ENCODE assay signal across 1 cellular context in genomic region chr20:31514154-31515071, GRCh38.
TF ChIP-seq lines count a peak whose summit lies in the region.

Gene HM13 (plus strand): TSS chr20:31514442. CDS start chr20:31514552, 110 bp downstream.

TF ChIP-seq in HepG2, 621 proteins besides CTCF, POLR2A, EP300 and RAD21 (continued from another document and continues in another):
- TF ChIP-seq BCLAF1 (IDR thresholded peaks at IDR 0.05) (no peak), ZFP1 (CRISPR knock-in tag; IDR thresholded peaks at IDR 0.05) (peak; percentile 55; the same call in 1 of the 2 replicates), SRSF4 (IDR thresholded peaks at IDR 0.05; ENCODE audit: low read depth, low read length, poor library complexity, severe bottlenecking) (no peak), KDM5A (IDR thresholded peaks at IDR 0.05; ENCODE audit: borderline replicate concordance, low read length) (peak; percentile 95), GPN1 (CRISPR knock-in tag; IDR thresholded peaks at IDR 0.05; ENCODE audit: borderline replicate concordance) (peak; percentile 85; the same call in 1 of the 2 replicates), TEAD3 (CRISPR knock-in tag; optimal IDR thresholded peaks at IDR 0.05; ENCODE audit: borderline replicate concordance) (no peak), ZNF646 (CRISPR knock-in tag; IDR thresholded peaks at IDR 0.05) (peak; percentile 14; the same call in 1 of the 2 replicates), SYNCRIP (IDR thresholded peaks at IDR 0.05; ENCODE audit: insufficient read depth, low read depth, low read length) (no peak), HNRNPLL (IDR thresholded peaks at IDR 0.05; ENCODE audit: low read depth, low read length, poor library complexity, severe bottlenecking) (peak; percentile 98), HNRNPUL1 (IDR thresholded peaks at IDR 0.05; ENCODE audit: low read depth, low read length) (no peak), TCF12 (IDR thresholded peaks at IDR 0.05) (no peak), TCF12 (CRISPR knock-in tag; IDR thresholded peaks at IDR 0.05) (no peak; the same call in 1 of the 2 replicates), ZBTB37 (CRISPR knock-in tag; IDR thresholded peaks at IDR 0.05) (no peak), ZNF510 (CRISPR knock-in tag; IDR thresholded peaks at IDR 0.05; ENCODE audit: low read depth) (peak; percentile 92; the same call in 1 of the 2 replicates), AHDC1 (CRISPR knock-in tag; IDR thresholded peaks at IDR 0.05; ENCODE audit: borderline replicate concordance) (peak; percentile 78; the same call in 1 of the 2 replicates), ATF6 (CRISPR knock-in tag; conservative IDR thresholded peaks at IDR 0.05) (no peak), RBM22 (optimal IDR thresholded peaks at IDR 0.05; ENCODE audit: low read length) (peak; percentile 68), ZNF891 (CRISPR knock-in tag; IDR thresholded peaks at IDR 0.05) (peak; percentile 96), SRY (CRISPR knock-in tag; IDR thresholded peaks at IDR 0.05) (peak; percentile 71; the same call in 1 of the 2 replicates), ZBTB1 (CRISPR knock-in tag; IDR thresholded peaks at IDR 0.05; ENCODE audit: borderline replicate concordance) (no peak), CSRNP1 (CRISPR knock-in tag; IDR thresholded peaks at IDR 0.05) (no peak; the same call in 1 of the 2 replicates), ZBTB7A (CRISPR knock-in tag; IDR thresholded peaks at IDR 0.05) (peak; percentile 21; the same call in 1 of the 2 replicates), ZNF382 (CRISPR knock-in tag; IDR thresholded peaks at IDR 0.05; ENCODE audit: borderline replicate concordance) (no peak), ARNT (IDR thresholded peaks at IDR 0.05) (no peak), RBAK (CRISPR knock-in tag; IDR thresholded peaks at IDR 0.05) (no peak), EED (CRISPR knock-in tag; IDR thresholded peaks at IDR 0.05) (peak; percentile 99), FOXJ3 (CRISPR knock-in tag; IDR thresholded peaks at IDR 0.05; ENCODE audit: borderline replicate concordance) (peak; percentile 78), ATF5 (CRISPR knock-in tag; IDR thresholded peaks at IDR 0.05; ENCODE audit: low read depth) (peak; percentile 93; the same call in 1 of the 2 replicates), ZSCAN30 (CRISPR knock-in tag; IDR thresholded peaks at IDR 0.05) (no peak; the same call in 1 of the 2 replicates), DRAP1 (CRISPR knock-in tag; IDR thresholded peaks at IDR 0.05) (peak; percentile 76), TEAD2 (CRISPR knock-in tag; IDR thresholded peaks at IDR 0.05) (peak; percentile 92), MAFG (CRISPR knock-in tag; IDR thresholded peaks at IDR 0.05) (no peak)
